Comparison of ENCODE assay signal across 14 cellular contexts in the genomic region with DNA sequence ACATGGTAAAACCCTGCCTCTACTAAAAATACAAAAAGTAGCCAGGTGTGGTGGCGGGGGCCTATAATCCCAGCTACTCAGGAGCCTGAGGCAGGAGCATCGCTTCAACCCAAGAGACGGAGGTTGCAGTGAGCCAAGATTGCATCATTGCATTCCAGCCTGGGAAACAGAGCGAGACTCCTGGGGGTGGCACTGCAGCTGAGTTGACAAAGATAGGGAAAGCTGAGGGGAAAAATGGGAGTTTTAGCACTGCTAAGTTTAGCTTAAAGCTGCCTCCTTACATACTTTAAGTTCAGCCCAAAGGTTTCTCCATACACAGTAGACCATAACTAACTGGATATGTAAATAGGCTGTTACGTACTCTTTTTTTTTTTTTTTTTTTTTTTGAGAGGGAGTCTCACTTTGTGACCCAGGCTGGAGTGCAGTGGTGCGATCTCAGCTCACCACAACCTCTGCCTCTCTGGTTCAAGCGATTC. TPM values are rescaled to one million over a fixed set of nuclear protein-coding genes. Genes with fewer than 3 reads are reported as not detected.
DNase-seq lines count a peak whose midpoint lies in the region; ATAC-seq and TF ChIP-seq lines count a peak whose summit lies in the region.
"Had no signal": no experiment of that assay in that cellular context is flagged by ENCODE, and none has a peak within 500 bp of the region (broad histone marks: within the 10 kb centered on the region; RNA-seq: fewer than 3 reads in every experiment).

No MANE protein-coding gene starts in this region.

- H2BK5ac ChIP-seq in mesenchymal stem cell (ENCODE audit: low read depth, low read length, poor library complexity, severe bottlenecking) = no peak overlapping the region

- H4K91ac ChIP-seq in mesenchymal stem cell (ENCODE audit: low read length) = no peak overlapping the region

- peak; percentile 31 for DNase-seq in EL
- peak; percentile 50 for DNase-seq in NCI-H226
- peak; percentile 39 for DNase-seq in epithelial cell of esophagus (ENCODE audit: low read depth)
- peak; percentile 50 for DNase-seq in mesenchymal stem cell
- no peak for DNase-seq in hepatic stellate cell (ENCODE audit: low spot score)
- DNase-seq in AG08395 (ENCODE audit: low spot score) = no peak
- DNase-seq: activated naive CD4-positive, alpha-beta T cell treated with anti-CD3 and anti-CD28 coated beads, Interleukin-2, amount 10 ng/mL, durations not matched to agents 7 days and 5 days; DMS153; immature natural killer cell; NCI-H1092 treated with DMSO at 0.1 percent for 48 hours; stimulated activated CD4-positive, alpha-beta T cell treated with anti-CD3 and anti-CD28 coated beads, Interleukin-2, amount 100 ng/mL, for 24 hours had no signal

- no peak overlapping the region for H3K23ac ChIP-seq in mesenchymal stem cell (ENCODE audit: low read length in 2 of 2)

- H3K27ac ChIP-seq in mesenchymal stem cell (ENCODE audit: low read length, poor library complexity, severe bottlenecking) = no peak overlapping the region
- H3K27ac ChIP-seq: esophagus muscularis mucosa had no signal

- no peak overlapping the region for H2AK5ac ChIP-seq in mesenchymal stem cell (ENCODE audit: low read length, severe bottlenecking)

- H3K36me3 ChIP-seq in mesenchymal stem cell (ENCODE audit: control insufficient read depth in 1 of 2, insufficient read depth in 2 of 2, low read depth in 1 of 2, low read length in 2 of 2) = no peaks in the 10 kb centered on the region
- H3K36me3 ChIP-seq: esophagus muscularis mucosa had no signal

- no peak overlapping the region for H3K4me2 ChIP-seq in mesenchymal stem cell (ENCODE audit: low read length, poor library complexity, severe bottlenecking)

- no peak overlapping the region for H3K18ac ChIP-seq in mesenchymal stem cell (ENCODE audit: low read depth in 1 of 2, low read length in 2 of 2)

- H3K4me1 ChIP-seq in mesenchymal stem cell (ENCODE audit: control insufficient read depth, insufficient read depth, low read depth, low read length) = peaks cover 3% of the 10 kb centered on the region
- H3K4me1 ChIP-seq: esophagus muscularis mucosa had no signal

- no peak overlapping the region for H4K8ac ChIP-seq in mesenchymal stem cell (ENCODE audit: low read length)

- H2BK15ac ChIP-seq in mesenchymal stem cell (ENCODE audit: low read depth, poor library complexity, severe bottlenecking) = no peak overlapping the region

- no peaks in the 10 kb centered on the region for H3K27me3 ChIP-seq in mesenchymal stem cell (ENCODE audit: control insufficient read depth in 1 of 2, insufficient read depth in 1 of 2, low read length in 2 of 2)
- H3K27me3 ChIP-seq: esophagus muscularis mucosa had no signal

- no peak for ATAC-seq in GM21786 (IDR thresholded peaks at IDR 0.05; ENCODE audit: unreplicated experiment)
- no peak for ATAC-seq in GM21381 (IDR thresholded peaks at IDR 0.05; ENCODE audit: unreplicated experiment)

- no peaks in the 10 kb centered on the region for H3K79me1 ChIP-seq in mesenchymal stem cell (replicated peaks; ENCODE audit: low read length, poor library complexity, severe bottlenecking)

- no peak for TF ChIP-seq CTCF in epithelial cell of esophagus (IDR thresholded peaks at IDR 0.05; ENCODE audit: insufficient read depth, low read depth, low read length, missing control alignments)

- H3K9me3 ChIP-seq in mesenchymal stem cell (ENCODE audit: control insufficient read depth, low read length) = no peaks in the 10 kb centered on the region
- H3K9me3 ChIP-seq: esophagus muscularis mucosa had no signal

- no peak overlapping the region for H3K9ac ChIP-seq in mesenchymal stem cell (ENCODE audit: low read length)

- H3K4me3 ChIP-seq in epithelial cell of esophagus (ENCODE audit: low read length) (no peak overlapping the region), mesenchymal stem cell (ENCODE audit: insufficient read depth in 1 of 2, low read depth in 1 of 2, low read length in 2 of 2) (no peak overlapping the region)
- H3K4me3 ChIP-seq: esophagus muscularis mucosa had no signal

- 71% methylated on average over 5 of the region's 7 CpGs for WGBS in mesenchymal stem cell

- H2BK12ac ChIP-seq in mesenchymal stem cell (ENCODE audit: low read length in 2 of 2) = no peak overlapping the region

- no peak overlapping the region for H3K4ac ChIP-seq in mesenchymal stem cell (ENCODE audit: low read depth in 1 of 2, low read length in 2 of 2)

- no peak overlapping the region for H2AFZ ChIP-seq in mesenchymal stem cell (ENCODE audit: low read depth, low read length)

- H3K14ac ChIP-seq in mesenchymal stem cell (ENCODE audit: low read length in 2 of 2) = no peak overlapping the region

- no peak overlapping the region for H2BK120ac ChIP-seq in mesenchymal stem cell (ENCODE audit: low read depth, low read length)

RNA-seq across cellular contexts. Expression of gene USP28, which starts 9.0 kb away (rescaled TPM):
- polyA plus RNA-seq in mesenchymal stem cell (2013, experiment 1 of 2) = 10.4 TPM
- 11.0 TPM for polyA plus RNA-seq in mesenchymal stem cell (2013, experiment 2 of 2)

RNA-seq across cellular contexts. Expression of gene HTR3B, which starts 20.2 kb away (rescaled TPM):
- not detected for polyA plus RNA-seq in mesenchymal stem cell (2013, experiment 1 of 2)
- polyA plus RNA-seq in mesenchymal stem cell (2013, experiment 2 of 2) = not detected
- polyA plus RNA-seq: immature natural killer cell had no signal

Comparison
In these comparisons a context has a peak if more than half of its experiments do, and no peak if none do; other contexts are left out.
1. DNase-seq: peak in EL (single experiment), NCI-H226 (single experiment), epithelial cell of esophagus (single experiment) and mesenchymal stem cell (single experiment); none in hepatic stellate cell (single experiment) and AG08395 (single experiment).